ENCODE assay signal across 1 cellular context in the genomic region with DNA sequence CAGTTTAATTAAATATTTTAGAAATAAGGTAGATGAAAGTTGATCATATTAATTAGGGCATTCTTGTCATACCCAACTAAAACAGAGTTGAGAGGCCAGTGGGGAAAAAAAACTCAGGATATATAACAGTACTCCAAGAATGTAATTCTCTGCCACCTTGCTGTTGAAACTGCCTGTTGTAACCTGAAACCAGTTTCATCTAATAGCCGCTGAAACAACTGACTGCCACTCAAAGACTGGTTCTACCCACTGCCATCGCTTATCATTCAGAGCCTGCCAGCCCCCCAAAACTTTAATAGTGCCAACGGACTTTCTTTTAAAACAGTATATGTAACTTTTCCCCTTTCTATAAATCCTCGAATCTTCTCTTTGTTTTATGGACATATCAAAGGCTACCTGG.
TF ChIP-seq lines count a peak whose summit lies in the region.

No MANE protein-coding gene starts in this region.

TF ChIP-seq in WTC11, 78 proteins besides CTCF, POLR2A, EP300 and RAD21 (continued from another document):
- no peak for TF ChIP-seq IRF1 (CRISPR knock-in tag; IDR thresholded peaks at IDR 0.05)
- TF ChIP-seq TP53 (CRISPR knock-in tag; IDR thresholded peaks at IDR 0.05) = no peak
- TF ChIP-seq JUN (CRISPR knock-in tag; IDR thresholded peaks at IDR 0.05) = no peak
- TF ChIP-seq ATF3 (CRISPR knock-in tag; conservative IDR thresholded peaks at IDR 0.05) = no peak
- no peak for TF ChIP-seq ATF1 (CRISPR knock-in tag; IDR thresholded peaks at IDR 0.05)
- TF ChIP-seq CREM (CRISPR knock-in tag; IDR thresholded peaks at IDR 0.05) = no peak
- TF ChIP-seq, protein P1, sequence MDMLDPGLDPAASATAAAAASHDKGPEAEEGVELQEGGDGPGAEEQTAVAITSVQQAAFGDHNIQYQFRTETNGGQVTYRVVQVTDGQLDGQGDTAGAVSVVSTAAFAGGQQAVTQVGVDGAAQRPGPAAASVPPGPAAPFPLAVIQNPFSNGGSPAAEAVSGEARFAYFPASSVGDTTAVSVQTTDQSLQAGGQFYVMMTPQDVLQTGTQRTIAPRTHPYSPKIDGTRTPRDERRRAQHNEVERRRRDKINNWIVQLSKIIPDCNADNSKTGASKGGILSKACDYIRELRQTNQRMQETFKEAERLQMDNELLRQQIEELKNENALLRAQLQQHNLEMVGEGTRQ (CRISPR knock-in tag; IDR thresholded peaks at IDR 0.05) = no peak
- no peak for TF ChIP-seq ZNF138 (CRISPR knock-in tag; conservative IDR thresholded peaks at IDR 0.05)
- TF ChIP-seq, protein P2, sequence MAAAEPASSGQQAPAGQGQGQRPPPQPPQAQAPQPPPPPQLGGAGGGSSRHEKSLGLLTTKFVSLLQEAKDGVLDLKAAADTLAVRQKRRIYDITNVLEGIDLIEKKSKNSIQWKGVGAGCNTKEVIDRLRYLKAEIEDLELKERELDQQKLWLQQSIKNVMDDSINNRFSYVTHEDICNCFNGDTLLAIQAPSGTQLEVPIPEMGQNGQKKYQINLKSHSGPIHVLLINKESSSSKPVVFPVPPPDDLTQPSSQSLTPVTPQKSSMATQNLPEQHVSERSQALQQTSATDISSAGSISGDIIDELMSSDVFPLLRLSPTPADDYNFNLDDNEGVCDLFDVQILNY (CRISPR knock-in tag; IDR thresholded peaks at IDR 0.05) = no peak
- TF ChIP-seq ZNF671 (CRISPR knock-in tag; IDR thresholded peaks at IDR 0.05) = no peak
- TF ChIP-seq CDX4 (CRISPR knock-in tag; IDR thresholded peaks at IDR 0.05; ENCODE audit: borderline replicate concordance) = no peak
